In genomic region chr10:101018600-101019439, GRCh38 we compare ENCODE assay signal across 1 cellular context.
TF ChIP-seq lines count a peak whose summit lies in the region.

No MANE protein-coding gene starts in this region.

TF ChIP-seq in HepG2, 621 proteins besides CTCF, POLR2A, EP300 and RAD21 (continued from another document and continues in another):
- TF ChIP-seq MLLT10 (CRISPR knock-in tag; IDR thresholded peaks at IDR 0.05) (no peak), SRY (CRISPR knock-in tag; IDR thresholded peaks at IDR 0.05) (peak; percentile 24; the same call in 1 of the 2 replicates), ZSCAN30 (CRISPR knock-in tag; IDR thresholded peaks at IDR 0.05) (no peak), DR1 (CRISPR knock-in tag; IDR thresholded peaks at IDR 0.05) (peak; percentile 16; the same call in 1 of the 2 replicates), MEIS1 (CRISPR knock-in tag; IDR thresholded peaks at IDR 0.05; ENCODE audit: borderline replicate concordance) (no peak), SRSF1 (optimal IDR thresholded peaks at IDR 0.05; ENCODE audit: low read depth, low read length) (no peak), TCF7 (IDR thresholded peaks at IDR 0.05; ENCODE audit: low read depth) (no peak), ZNF713 (CRISPR knock-in tag; IDR thresholded peaks at IDR 0.05) (no peak), ZHX2 (IDR thresholded peaks at IDR 0.05; ENCODE audit: low read depth) (no peak), ZHX2 (CRISPR knock-in tag; IDR thresholded peaks at IDR 0.05; ENCODE audit: borderline replicate concordance) (no peak), ZNF343 (CRISPR knock-in tag; IDR thresholded peaks at IDR 0.05) (no peak; the same call in 1 of the 2 replicates), ZNF124 (CRISPR knock-in tag; IDR thresholded peaks at IDR 0.05) (0 out of 2 replicates have a peak, but pooled peaks have one; percentile 80), HNF4A (CRISPR knock-in tag; IDR thresholded peaks at IDR 0.05) (no peak), HMGA1 (CRISPR knock-in tag; conservative IDR thresholded peaks at IDR 0.05) (no peak), ZFY (CRISPR knock-in tag; IDR thresholded peaks at IDR 0.05) (peak; percentile 74), KLF16 (CRISPR knock-in tag; IDR thresholded peaks at IDR 0.05) (peak in 1 of 2 experiments; percentile 72; a peak in 1 of 4 replicates), HMGXB3 (CRISPR knock-in tag; IDR thresholded peaks at IDR 0.05; ENCODE audit: borderline replicate concordance) (0 out of 2 replicates have a peak, but pooled peaks have one; percentile 26), CREB3 (CRISPR knock-in tag; IDR thresholded peaks at IDR 0.05) (no peak), KLF15 (CRISPR knock-in tag; IDR thresholded peaks at IDR 0.05; ENCODE audit: borderline replicate concordance) (peak; percentile 88; the same call in 1 of the 2 replicates), CREM (IDR thresholded peaks at IDR 0.05) (no peak), CREM (CRISPR knock-in tag; IDR thresholded peaks at IDR 0.05) (no peak), GMEB1 (CRISPR knock-in tag; IDR thresholded peaks at IDR 0.05; ENCODE audit: borderline replicate concordance) (no peak), ZNF773 (CRISPR knock-in tag; IDR thresholded peaks at IDR 0.05; ENCODE audit: borderline replicate concordance) (no peak), GZF1 (CRISPR knock-in tag; IDR thresholded peaks at IDR 0.05) (0 out of 2 replicates have a peak, but pooled peaks have one; percentile 38), ZNF772 (CRISPR knock-in tag; IDR thresholded peaks at IDR 0.05) (no peak; the same call in 1 of the 2 replicates), IRF9 (CRISPR knock-in tag; IDR thresholded peaks at IDR 0.05; ENCODE audit: borderline replicate concordance) (0 out of 2 replicates have a peak, but pooled peaks have one; percentile 36), NFE2 (CRISPR knock-in tag; IDR thresholded peaks at IDR 0.05) (no peak), NFYB (CRISPR knock-in tag; IDR thresholded peaks at IDR 0.05) (no peak), THYN1 (CRISPR knock-in tag; IDR thresholded peaks at IDR 0.05; ENCODE audit: borderline replicate concordance, low read depth) (0 out of 2 replicates have a peak, but pooled peaks have one; percentile 61), ZNF275 (CRISPR knock-in tag; IDR thresholded peaks at IDR 0.05; ENCODE audit: borderline replicate concordance) (0 out of 2 replicates have a peak, but pooled peaks have one; percentile 66), KDM3A (CRISPR knock-in tag; IDR thresholded peaks at IDR 0.05; ENCODE audit: low read depth) (peak; percentile 93), ATF4 (CRISPR knock-in tag; IDR thresholded peaks at IDR 0.05) (no peak), RNF219 (CRISPR knock-in tag; IDR thresholded peaks at IDR 0.05) (no peak), RFX5 (IDR thresholded peaks at IDR 0.05; ENCODE audit: low read depth, low read length) (no peak), ZBTB39 (CRISPR knock-in tag; IDR thresholded peaks at IDR 0.05) (no peak), SOX5 (CRISPR knock-in tag; IDR thresholded peaks at IDR 0.05; ENCODE audit: borderline replicate concordance) (peak; percentile 39; the same call in 1 of the 2 replicates), ZFP41 (CRISPR knock-in tag; IDR thresholded peaks at IDR 0.05; ENCODE audit: borderline replicate concordance) (0 out of 2 replicates have a peak, but pooled peaks have one; percentile 93), SAFB2 (CRISPR knock-in tag; IDR thresholded peaks at IDR 0.05; ENCODE audit: borderline replicate concordance, low read depth) (peak; percentile 47; the same call in 1 of the 2 replicates), RORA (CRISPR knock-in tag; IDR thresholded peaks at IDR 0.05) (no peak)
